ENCODE assay signal across 8 cellular contexts in the genomic region with DNA sequence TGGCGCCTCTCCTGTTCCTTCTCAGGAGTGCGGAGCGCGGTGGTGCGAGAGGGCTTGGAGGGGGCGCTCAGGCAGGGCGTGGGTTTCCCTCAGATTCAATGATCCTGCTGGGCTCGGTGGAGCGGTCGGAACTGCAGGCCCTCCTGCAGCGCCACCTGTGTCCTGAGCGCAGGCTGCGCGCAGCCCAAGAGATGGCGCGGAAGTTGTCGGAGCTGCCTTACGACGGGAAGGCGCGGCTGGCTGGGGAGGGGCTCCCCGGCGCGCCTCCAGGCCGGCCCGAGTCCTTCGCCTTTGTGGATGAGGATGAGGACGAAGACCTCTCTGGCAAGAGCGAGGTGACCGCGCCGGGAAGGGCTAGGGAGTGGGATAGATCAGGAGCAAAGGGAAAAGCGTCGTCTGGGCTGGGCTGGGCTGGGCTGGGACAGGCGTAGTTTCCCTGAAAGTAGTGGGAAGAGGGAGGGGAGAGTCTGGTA. TPM values are rescaled to one million over a fixed set of nuclear protein-coding genes. Genes with fewer than 3 reads are reported as not detected.
DNase-seq lines count a peak whose midpoint lies in the region; TF ChIP-seq lines count a peak whose summit lies in the region.

No MANE protein-coding gene starts in this region.

- H3K4me3 Mint-ChIP-seq in activated naive CD4-positive, alpha-beta T cell treated with anti-CD3 and anti-CD28 coated beads, Interleukin-2, amount 10 ng/mL, durations not matched to agents 7 days and 5 days: peak overlapping the region; percentile 56

- POLR2A ChIA-PET in PC-9 (lab: Charles Lee; ENCODE audit: unreplicated experiment): no interaction called here

- no TSS peak for BruUV-seq in PC-9 (replicated peaks; lab: Mats Ljungman, UMichigan)

- WGBS in hepatocyte (ENCODE audit: low lambda C conversion rate, missing lambda C conversion rate): 3% methylated on average over 35 of the region's 35 CpGs

- H3K27ac ChIP-seq in PC-9: no peak overlapping the region
- no peak overlapping the region for H3K27ac ChIP-seq in hepatocyte

- peak overlapping the region; percentile 73; the same call in 1 of the 2 replicates for H2AFZ ChIP-seq in PC-9
- H2AFZ ChIP-seq in hepatocyte: peak overlapping the region; percentile 83

- peak; percentile 57; the same call in 1 of the 2 replicates for TF ChIP-seq CTCF in PC-9 (conservative IDR thresholded peaks at IDR 0.05)
- TF ChIP-seq CTCF in hepatocyte (IDR thresholded peaks at IDR 0.05; ENCODE audit: poor library complexity): peak; percentile 61

- H3K27ac Mint-ChIP-seq in activated naive CD4-positive, alpha-beta T cell treated with anti-CD3 and anti-CD28 coated beads, Interleukin-2, amount 10 ng/mL, durations not matched to agents 7 days and 5 days: no peak overlapping the region

- CTCF ChIA-PET in PC-9 (lab: Charles Lee): interaction anchor here (0.5 to 1.0 kb wide), 5 partner anchors 9 to 112 kb away, joined by 3 to 9 read pairs (median 4); no protein-coding TSS in a partner anchor
- CTCF ChIA-PET in activated naive CD4-positive, alpha-beta T cell treated with anti-CD3 and anti-CD28 coated beads, Interleukin-2, amount 10 ng/mL, durations not matched to agents 7 days and 5 days (lab: Charles Lee): interaction anchor here (0.8 to 2.7 kb wide), 15 partner anchors 10 to 146 kb away, joined by 3 to 19 read pairs (median 6); no protein-coding TSS in a partner anchor

- no peaks in the 10 kb centered on the region for H3K9me3 Mint-ChIP-seq in activated naive CD4-positive, alpha-beta T cell treated with anti-CD3 and anti-CD28 coated beads, Interleukin-2, amount 10 ng/mL, durations not matched to agents 7 days and 5 days

- H3K4me1 ChIP-seq in HAP-1: no peaks in the 10 kb centered on the region
- no peaks in the 10 kb centered on the region for H3K4me1 ChIP-seq in PC-9 (replicated peaks; ENCODE audit: insufficient read depth)
- H3K4me1 ChIP-seq in hepatocyte (ENCODE audit: insufficient read depth): no peaks in the 10 kb centered on the region

- intact Hi-C loops in PC-9 (cut with micrococcal nuclease; ENCODE audit: unreplicated experiment): loop anchor here (2.0 kb wide), 1 partner anchor 35 kb away; the partner anchor contains the start of gene ZYX

- H3K4me3 ChIP-seq in HAP-1 (no peak overlapping the region), PC-9 (peak overlapping the region; percentile 39; the same call in 1 of the 2 replicates), hepatocyte (no peak overlapping the region)

- H3K4me1 Mint-ChIP-seq in activated naive CD4-positive, alpha-beta T cell treated with anti-CD3 and anti-CD28 coated beads, Interleukin-2, amount 10 ng/mL, durations not matched to agents 7 days and 5 days: peaks cover 9% of the 10 kb centered on the region

- H3K36me3 Mint-ChIP-seq in activated naive CD4-positive, alpha-beta T cell treated with anti-CD3 and anti-CD28 coated beads, Interleukin-2, amount 10 ng/mL, durations not matched to agents 7 days and 5 days: no peaks in the 10 kb centered on the region

- H4K20me1 ChIP-seq in PC-9 (ENCODE audit: insufficient read depth): no peaks in the 10 kb centered on the region
- no peaks in the 10 kb centered on the region for H4K20me1 ChIP-seq in hepatocyte (ENCODE audit: insufficient read depth, poor library complexity, severe bottlenecking)

- H3K27me3 Mint-ChIP-seq in activated naive CD4-positive, alpha-beta T cell treated with anti-CD3 and anti-CD28 coated beads, Interleukin-2, amount 10 ng/mL, durations not matched to agents 7 days and 5 days: peaks cover 53% of the 10 kb centered on the region

- in situ Hi-C loops in HAP-1 (cut with MboI; ENCODE audit: low sequenced_read_pairs): no loop called here

- H3K27me3 ChIP-seq in HAP-1 (ENCODE audit: low read depth): peaks cover 22% of the 10 kb centered on the region
- H3K27me3 ChIP-seq in PC-9 (ENCODE audit: insufficient read depth, low read depth): no peaks in the 10 kb centered on the region; the same call in none of the 2 replicates
- peaks cover 7% of the 10 kb centered on the region for H3K27me3 ChIP-seq in hepatocyte

- peak; percentile 43 for DNase-seq in DMS 273 treated with DMSO at 0.1 percent for 48 hours (lab: John Stamatoyannopoulos, UW)
- DNase-seq in HAP-1 (ENCODE audit: low spot score in 2 of 2): peak; percentile 61 to 79
- peak; percentile 49 to 71 for DNase-seq in PC-9
- DNase-seq in activated naive CD4-positive, alpha-beta T cell treated with anti-CD3 and anti-CD28 coated beads, Interleukin-2, amount 10 ng/mL, durations not matched to agents 7 days and 5 days: peak; percentile 78
- peak; percentile 82 for DNase-seq in hepatocyte (ENCODE audit: low spot score)
- peak; percentile 61 for DNase-seq in stimulated activated CD4-positive, alpha-beta T cell treated with anti-CD3 and anti-CD28 coated beads, Interleukin-12 subunit alpha, Interleukin-12 subunit beta, amount 100 ng/mL, for 4 hours
- DNase-seq in Ammon's horn (ENCODE audit: low spot score): no peak
- no peak for DNase-seq in HuH-7.5 (ENCODE audit: low spot score)

- H3K79me2 ChIP-seq in PC-9 (ENCODE audit: low read depth) (no peaks in the 10 kb centered on the region), hepatocyte (no peaks in the 10 kb centered on the region)

- H3K9me2 ChIP-seq in PC-9 (ENCODE audit: insufficient read depth) (no peaks in the 10 kb centered on the region), hepatocyte (replicated peaks; ENCODE audit: insufficient read depth) (no peaks in the 10 kb centered on the region)

- H3K36me3 ChIP-seq in HAP-1 (replicated peaks) (no peaks in the 10 kb centered on the region), PC-9 (ENCODE audit: low read depth) (no peaks in the 10 kb centered on the region), hepatocyte (replicated peaks; ENCODE audit: insufficient read depth, low read depth) (no peaks in the 10 kb centered on the region)

- no peaks in the 10 kb centered on the region for H3F3A ChIP-seq in PC-9 (ENCODE audit: insufficient read depth, low read depth)

- H3K9me3 ChIP-seq in HAP-1 (no peaks in the 10 kb centered on the region), PC-9 (ENCODE audit: insufficient read depth, low read depth) (no peaks in the 10 kb centered on the region), hepatocyte (ENCODE audit: low read depth) (no peaks in the 10 kb centered on the region)

- peak overlapping the region; percentile 70 for H3K4me2 ChIP-seq in PC-9
- H3K4me2 ChIP-seq in hepatocyte: peak overlapping the region; percentile 87

RNA-seq across cellular contexts. Expression of gene FAM131B, which starts 17.0 kb away (rescaled TPM):
- total RNA-seq in PC-9 (2021) (0.65 and 0.80 TPM in 2 replicates), hepatocyte (1.9 and 2.5 TPM in 2 replicates)
- 0.87 and 1.6 TPM in 2 replicates for polyA plus RNA-seq in hepatocyte

RNA-seq across cellular contexts. Expression of gene CLCN1, which starts 29.6 kb away (rescaled TPM):
- total RNA-seq in PC-9 (2021) (0.15 TPM in 1 of 2 replicates, not detected in the other), hepatocyte (0.04 TPM in 1 of 2 replicates, not detected in the other)
- polyA plus RNA-seq in hepatocyte: 0.07 TPM in 1 of 2 replicates, not detected in the other

RNA-seq across cellular contexts. Expression of gene ZYX, which starts 35.7 kb away (rescaled TPM):
- total RNA-seq in PC-9 (2021) (145 and 167 TPM in 2 replicates), hepatocyte (25.0 and 31.8 TPM in 2 replicates)
- 187 and 202 TPM in 2 replicates for polyA plus RNA-seq in hepatocyte

RNA-seq across cellular contexts. Expression of gene CASP2, which starts 57.3 kb away (rescaled TPM):
- 52.7 and 67.2 TPM in 2 replicates for total RNA-seq in PC-9 (2021)
- total RNA-seq in hepatocyte: 11.9 and 13.6 TPM in 2 replicates
- polyA plus RNA-seq in hepatocyte: 8.5 and 10.6 TPM in 2 replicates

Comparison
In these comparisons a context has a peak if more than half of its experiments do, and no peak if none do; other contexts are left out.
1. DNase-seq: peak in DMS 273 treated with DMSO at 0.1 percent for 48 hours (single experiment), HAP-1 (2 of 2), PC-9 (2 of 2), activated naive CD4-positive, alpha-beta T cell treated with anti-CD3 and anti-CD28 coated beads, Interleukin-2, amount 10 ng/mL, durations not matched to agents 7 days and 5 days (single experiment), hepatocyte (single experiment) and stimulated activated CD4-positive, alpha-beta T cell treated with anti-CD3 and anti-CD28 coated beads, Interleukin-12 subunit alpha, Interleukin-12 subunit beta, amount 100 ng/mL, for 4 hours (single experiment); none in Ammon's horn (single experiment) and HuH-7.5 (single experiment).